2 cellular contexts compared by ENCODE assay signal in genomic region chr4:122142687-122143086, GRCh38.
TF ChIP-seq lines count a peak whose summit lies in the region.

No MANE protein-coding gene starts in this region.

TF ChIP-seq in HepG2, 621 proteins besides CTCF, POLR2A, EP300 and RAD21 (continued from another document):
- peak in 1 of 2 experiments; percentile 84; a peak in 3 of 4 replicates for TF ChIP-seq REST (IDR thresholded peaks at IDR 0.05; ENCODE audit: borderline replicate concordance in 1 of 2, low read depth in 1 of 2, low read length in 2 of 2)
- TF ChIP-seq MIER2 (CRISPR knock-in tag; IDR thresholded peaks at IDR 0.05): peak; percentile 63; the same call in 1 of the 2 replicates

TF ChIP-seq in HCT116, 20 proteins besides CTCF, POLR2A, EP300 and RAD21 (continued from another document):
- TF ChIP-seq REST (IDR thresholded peaks at IDR 0.05; ENCODE audit: low read depth): peak; percentile 25
